8 cellular contexts compared by ENCODE assay signal in genomic region chr17:4199818-4200402, GRCh38. TPM values are rescaled to one million over a fixed set of nuclear protein-coding genes. Genes with fewer than 3 reads are reported as not detected.
DNase-seq lines count a peak whose midpoint lies in the region; ATAC-seq, FAIRE-seq and TF ChIP-seq lines count a peak whose summit lies in the region.

No MANE protein-coding gene starts in this region.

- no peak overlapping the region for H3K14ac ChIP-seq in H1 (ENCODE audit: insufficient read length)

- intact Hi-C loops in naive thymus-derived CD4-positive, alpha-beta T cell (cut with micrococcal nuclease): loop anchor here (1.0 to 2.0 kb wide), 3 partner anchors 15 to 213 kb away; partner anchors contain the start of genes CYB5D2 (in 1 of the 2) and ZZEF1 (in 1 of the 2)
- intact Hi-C loops in posterior vena cava (cut with DNase I): no loop called here

- DNase-seq in DMS79 treated with DMSO at 0.1 percent for 48 hours (lab: John Stamatoyannopoulos, UW) (peak; percentile 9), DMS79 (lab: John Stamatoyannopoulos, UW) (no peak), HuH-7.5 (ENCODE audit: low spot score) (peak; percentile 63), H1 (ENCODE audit: low read depth in 1 of 2, low spot score in 2 of 2) (no peak), posterior vena cava (ENCODE audit: low spot score) (no peak)
- DNase-seq in naive thymus-derived CD4-positive, alpha-beta T cell: peak in 5 of 9 donors; percentile 36 to 49 (median 41)

- peak; percentile 75 for ATAC-seq in naive thymus-derived CD4-positive, alpha-beta T cell
- ATAC-seq in GM21737 (IDR thresholded peaks at IDR 0.05; ENCODE audit: unreplicated experiment): no peak

- H3K9me3 ChIP-seq in SU-DHL-6 (ENCODE audit: insufficient read depth, low read length) (no peaks in the 10 kb centered on the region), H1 (ENCODE audit: insufficient read depth in 2 of 2, low read depth in 1 of 2, low read length in 1 of 2) (no peaks in the 10 kb centered on the region)
- H3K9me3 ChIP-seq in naive thymus-derived CD4-positive, alpha-beta T cell (ENCODE audit: control insufficient read depth in 2 of 3, low read length in 3 of 3): no peaks in the 10 kb centered on the region

- no peak overlapping the region for H4K8ac ChIP-seq in H1 (ENCODE audit: extremely low read depth, insufficient read depth, low read length)

- H3K23ac ChIP-seq in H1 (ENCODE audit: insufficient read length): no peak overlapping the region

- peak; percentile 88 for FAIRE-seq in H1 (lab: Jason Lieb, UNC)

- H3K4me3 ChIP-seq in SU-DHL-6 (ENCODE audit: insufficient read depth, low read length, poor library complexity, severe bottlenecking): no peak overlapping the region
- H3K4me3 ChIP-seq in H1 (ENCODE audit: extremely low read depth in 1 of 4, insufficient read depth in 2 of 4, low read depth in 3 of 4, low read length in 4 of 4): no peak overlapping the region
- H3K4me3 ChIP-seq in naive thymus-derived CD4-positive, alpha-beta T cell (ENCODE audit: low read length): no peak overlapping the region

- H3K27me3 Mint-ChIP-seq in naive thymus-derived CD4-positive, alpha-beta T cell: no peaks in the 10 kb centered on the region

- H3K36me3 ChIP-seq in SU-DHL-6 (ENCODE audit: low read length) (peaks cover 3% of the 10 kb centered on the region; the same call in 1 of the 2 replicates), H1 (ENCODE audit: control insufficient read depth in 2 of 4, insufficient read depth in 4 of 4, low read length in 3 of 4) (peaks cover 10 to 28% (median 19%) of the 10 kb centered on the region in 4 experiments)
- peaks cover 5 to 41% (median 17%) of the 10 kb centered on the region in 3 experiments for H3K36me3 ChIP-seq in naive thymus-derived CD4-positive, alpha-beta T cell (ENCODE audit: control insufficient read depth in 2 of 3, insufficient read depth in 3 of 3, low read length in 3 of 3)

- H2AK5ac ChIP-seq in H1 (ENCODE audit: low read depth, low read length): no peak overlapping the region

- no peaks in the 10 kb centered on the region for H3K79me2 ChIP-seq in SU-DHL-6 (ENCODE audit: insufficient read depth, low read length)
- no peaks in the 10 kb centered on the region for H3K79me2 ChIP-seq in H1 (ENCODE audit: control insufficient read depth in 1 of 2, insufficient read depth in 2 of 2, low read length in 2 of 2)

- H3K4me1 ChIP-seq in H1 (replicated peaks in 1 of 4; ENCODE audit: control insufficient read depth in 3 of 4, insufficient read depth in 4 of 4, low read length in 3 of 4): no peaks in the 10 kb centered on the region
- no peaks in the 10 kb centered on the region for H3K4me1 ChIP-seq in naive thymus-derived CD4-positive, alpha-beta T cell (ENCODE audit: control insufficient read depth in 2 of 2, insufficient read depth in 2 of 2, low read length in 2 of 2)

- H2BK120ac ChIP-seq in H1 (replicated peaks; ENCODE audit: low read depth, low read length): no peak overlapping the region

- peak; percentile 50 for TF ChIP-seq CTCF in SU-DHL-6 (IDR thresholded peaks at IDR 0.05; ENCODE audit: insufficient read depth, low read length, poor library complexity, severe bottlenecking)
- TF ChIP-seq CTCF in H1 (IDR thresholded peaks at IDR 0.05; ENCODE audit: control extremely low read depth in 1 of 3, insufficient read depth in 1 of 3, low read depth in 1 of 3, low read length in 3 of 3): peak; percentile 49 to 77 (median 68)

- H4K91ac ChIP-seq in H1 (replicated peaks; ENCODE audit: insufficient read length, low read length): no peak overlapping the region

- H3F3A ChIP-seq in SU-DHL-6 (ENCODE audit: insufficient read depth): peaks cover 7% of the 10 kb centered on the region

- no peak overlapping the region for H4K5ac ChIP-seq in H1 (ENCODE audit: insufficient read length, low read depth, low read length)

- no peak overlapping the region for H2BK20ac ChIP-seq in H1 (ENCODE audit: low read length)

- no peak overlapping the region for H3K4me2 ChIP-seq in SU-DHL-6 (ENCODE audit: low read depth, low read length, poor library complexity, severe bottlenecking)
- no peak overlapping the region for H3K4me2 ChIP-seq in H1 (ENCODE audit: insufficient read depth in 1 of 2, low read depth in 2 of 2, low read length in 2 of 2)

- H3K9me3 Mint-ChIP-seq in naive thymus-derived CD4-positive, alpha-beta T cell: no peaks in the 10 kb centered on the region

- H3K56ac ChIP-seq in H1 (replicated peaks; ENCODE audit: insufficient read length, low read depth, low read length): no peak overlapping the region

- H3K18ac ChIP-seq in H1 (ENCODE audit: extremely low read depth, low read length): no peak overlapping the region

- peak overlapping the region in 1 of 9 donors; percentile 28 for H3K27ac Mint-ChIP-seq in naive thymus-derived CD4-positive, alpha-beta T cell

- POLR2A ChIA-PET in H1 (lab: Charles Lee; ENCODE audit: partially characterized antibody): interaction anchor here (0.8 to 1.0 kb wide), 2 partner anchors 57 to 213 kb away, joined by 4 read pairs; partner anchors contain the start of genes CYB5D2 and ZZEF1
- POLR2A ChIA-PET in naive thymus-derived CD4-positive, alpha-beta T cell (lab: Charles Lee): interaction anchor here (1.2 kb wide), 1 partner anchor 57 kb away, joined by 5 read pairs; the partner anchor contains the start of genes CYB5D2 and ZZEF1

- H3K9ac ChIP-seq in SU-DHL-6 (ENCODE audit: low read length) (no peak overlapping the region), H1 (replicated peaks in 1 of 4; ENCODE audit: extremely low read depth in 1 of 4, low read depth in 3 of 4, low read length in 3 of 4) (no peak overlapping the region)

- H3K9me2 ChIP-seq in SU-DHL-6 (replicated peaks; ENCODE audit: insufficient read depth, low read length): no peaks in the 10 kb centered on the region

- H3K23me2 ChIP-seq in H1 (ENCODE audit: low read depth, low read length): no peaks in the 10 kb centered on the region

- no peak overlapping the region for H3K4me3 Mint-ChIP-seq in naive thymus-derived CD4-positive, alpha-beta T cell

- CTCF ChIA-PET in H1 (lab: Charles Lee; ENCODE audit: partially characterized antibody): interaction anchor here (0.6 to 2.6 kb wide), 35 partner anchors 10 to 319 kb away, joined by 3 to 17 read pairs (median 4); partner anchors contain the start of gene UBE2G1
- CTCF ChIA-PET in naive thymus-derived CD4-positive, alpha-beta T cell (lab: Charles Lee): interaction anchor here (0.7 to 2.0 kb wide), 12 partner anchors 9 to 213 kb away, joined by 3 to 7 read pairs (median 6); no protein-coding TSS in a partner anchor

- TF ChIP-seq EP300 in H1 (IDR thresholded peaks at IDR 0.05; ENCODE audit: borderline replicate concordance in 1 of 2, low read depth in 2 of 2, low read length in 2 of 2): no peak

- no peak overlapping the region for H2BK5ac ChIP-seq in H1 (ENCODE audit: low read depth, low read length)

- no peak overlapping the region for H2BK12ac ChIP-seq in H1 (ENCODE audit: low read depth, low read length)

- H3K27me3 ChIP-seq in SU-DHL-6 (ENCODE audit: low read length) (no peaks in the 10 kb centered on the region), H1 (replicated peaks in 1 of 4; ENCODE audit: control insufficient read depth in 3 of 4, extremely low read depth in 1 of 4, insufficient read depth in 3 of 4, low read length in 3 of 4) (no peaks in the 10 kb centered on the region)
- H3K27me3 ChIP-seq in naive thymus-derived CD4-positive, alpha-beta T cell (ENCODE audit: control insufficient read depth in 2 of 2, insufficient read depth in 2 of 2, low read length in 2 of 2): no peaks in the 10 kb centered on the region

- H3K36me3 Mint-ChIP-seq in naive thymus-derived CD4-positive, alpha-beta T cell: peaks cover 9 to 39% (median 14%) of the 10 kb centered on the region in 5 donors

- TF ChIP-seq RAD21 in H1 (IDR thresholded peaks at IDR 0.05 in 1 of 2, conservative IDR thresholded peaks at IDR 0.05 in 1 of 2; ENCODE audit: low read depth in 2 of 2, low read length in 2 of 2): peak; percentile 56 to 63

- no peak overlapping the region for H2BK15ac ChIP-seq in H1 (ENCODE audit: low read length)

- H3K27ac ChIP-seq in SU-DHL-6 (ENCODE audit: low read depth, low read length): no peak overlapping the region
- no peak overlapping the region for H3K27ac ChIP-seq in H1 (ENCODE audit: low read depth, low read length)
- no peak overlapping the region for H3K27ac ChIP-seq in naive thymus-derived CD4-positive, alpha-beta T cell (ENCODE audit: low read depth, low read length)

- H3K79me1 ChIP-seq in H1 (ENCODE audit: low read depth, low read length): no peaks in the 10 kb centered on the region

- no peak for TF ChIP-seq POLR2A in H1 (IDR thresholded peaks at IDR 0.05; ENCODE audit: control extremely low read depth in 1 of 2, low read depth in 2 of 2, low read length in 2 of 2)

- H3K4me1 Mint-ChIP-seq in naive thymus-derived CD4-positive, alpha-beta T cell: peaks cover 0 to 10% (median 0%) of the 10 kb centered on the region in 7 donors

- H4K20me1 ChIP-seq in SU-DHL-6 (ENCODE audit: low read depth, low read length) (no peaks in the 10 kb centered on the region), H1 (replicated peaks in 1 of 2; ENCODE audit: control insufficient read depth in 1 of 2, insufficient read depth in 2 of 2, low read length in 2 of 2) (peaks cover 0 to 2% of the 10 kb centered on the region in 2 experiments)

- no peak overlapping the region for H3K4ac ChIP-seq in H1 (replicated peaks; ENCODE audit: insufficient read length, low read depth, low read length)

- WGBS in H1 (ENCODE audit: extremely low coverage in 1 of 2, insufficient coverage in 1 of 2, insufficient read length in 1 of 2, insufficient replicate concordance in 2 of 2, low coverage in 1 of 2, low lambda C conversion rate in 2 of 2, missing lambda C conversion rate in 1 of 2), 2 experiments: 62% methylated on average over 9 of the region's 9 CpGs; no CpG with 5 or more reads in 1 of the 2 experiments

- H2AFZ ChIP-seq in SU-DHL-6 (ENCODE audit: low read depth, low read length, severe bottlenecking) (no peak overlapping the region), H1 (ENCODE audit: low read length) (no peak overlapping the region)

RNA-seq across cellular contexts. Expression of gene CYB5D2, which starts 56.9 kb away (rescaled TPM):
- 4.5 and 5.6 TPM in 2 replicates for total RNA-seq in H1 (2021; fragmentation: NEBNext Ultra II Directional; extraction: Animal tissue kit (Norgen Biotek cat#: 25700))
- 15.1 and 21.2 TPM in 2 replicates for polyA plus RNA-seq in H1 (2011; rRNA removed)
- 19.8 TPM for polyA plus RNA-seq in H1 (2011; cell fraction: cytosol; rRNA removed)
- 16.7 TPM for polyA plus RNA-seq in H1 (2011; cell fraction: nucleus; rRNA removed)
- polyA plus RNA-seq in H1 (2012, experiment 1 of 2): 7.3 to 10.8 TPM (median 10.4 TPM) in 4 replicates
- polyA plus RNA-seq in H1 (2012, experiment 2 of 2): 6.5 TPM
- 4.4 TPM for polyA plus RNA-seq in H1 (2013, experiment 1 of 2)
- 5.0 TPM for polyA plus RNA-seq in H1 (2013, experiment 2 of 2)
- polyA minus RNA-seq in H1 (2011; rRNA and poly(A)+ RNA removed): 12.9 and 16.1 TPM in 2 replicates
- polyA minus RNA-seq in H1 (2011; cell fraction: cytosol; rRNA and poly(A)+ RNA removed): 8.3 TPM
- polyA minus RNA-seq in H1 (2011; cell fraction: nucleus; rRNA and poly(A)+ RNA removed): 5.9 TPM
- 10 to 100 TPM in 2 of 5 experiments, 1 to 10 TPM in 3; 6.5 to 11.4 (median 8.3) TPM for total RNA-seq in naive thymus-derived CD4-positive, alpha-beta T cell
- polyA plus RNA-seq in naive thymus-derived CD4-positive, alpha-beta T cell: 10 to 100 TPM; 17.5 to 17.7 TPM
- total RNA-seq in posterior vena cava: 10 to 100 TPM; 11.1 to 16.8 TPM

RNA-seq across cellular contexts. Expression of gene ZZEF1, which starts 57.1 kb away (rescaled TPM):
- 17.8 and 18.3 TPM in 2 replicates for total RNA-seq in H1 (2021; fragmentation: NEBNext Ultra II Directional; extraction: Animal tissue kit (Norgen Biotek cat#: 25700))
- polyA plus RNA-seq in H1 (2011; rRNA removed): 5.2 and 7.3 TPM in 2 replicates
- 6.5 TPM for polyA plus RNA-seq in H1 (2011; cell fraction: cytosol; rRNA removed)
- polyA plus RNA-seq in H1 (2011; cell fraction: nucleus; rRNA removed): 32.0 TPM
- polyA plus RNA-seq in H1 (2012, experiment 1 of 2): 8.3 to 9.2 TPM (median 8.7 TPM) in 4 replicates
- 2.0 TPM for polyA plus RNA-seq in H1 (2012, experiment 2 of 2)
- 6.1 TPM for polyA plus RNA-seq in H1 (2013, experiment 1 of 2)
- 5.3 TPM for polyA plus RNA-seq in H1 (2013, experiment 2 of 2)
- polyA minus RNA-seq in H1 (2011; rRNA and poly(A)+ RNA removed): 48.0 and 56.4 TPM in 2 replicates
- polyA minus RNA-seq in H1 (2011; cell fraction: cytosol; rRNA and poly(A)+ RNA removed): 15.1 TPM
- polyA minus RNA-seq in H1 (2011; cell fraction: nucleus; rRNA and poly(A)+ RNA removed): 60.2 TPM
- 100 to 1,000 TPM in 1 of 5 experiments, 10 to 100 TPM in 4; 62.1 to 101 (median 97.4) TPM for total RNA-seq in naive thymus-derived CD4-positive, alpha-beta T cell
- 10 to 100 TPM in 1 of 2 donors, 1 to 10 TPM in 1; 8.0 to 10.1 TPM for polyA plus RNA-seq in naive thymus-derived CD4-positive, alpha-beta T cell
- total RNA-seq in posterior vena cava: 10 to 100 TPM; 46.6 to 49.5 TPM

Comparison
In these comparisons a context has a peak if more than half of its experiments do, and no peak if none do; other contexts are left out.
1. DNase-seq: peak in DMS79 treated with DMSO at 0.1 percent for 48 hours (single experiment), HuH-7.5 (single experiment) and naive thymus-derived CD4-positive, alpha-beta T cell (5 of 9); none in DMS79 (single experiment), H1 (0 of 2) and posterior vena cava (single experiment).
2. intact Hi-C loops: an anchor here in naive thymus-derived CD4-positive, alpha-beta T cell (1.0 to 2.0 kb wide); none called in posterior vena cava.